ENCODE assay signal across 14 cellular contexts in the genomic region with DNA sequence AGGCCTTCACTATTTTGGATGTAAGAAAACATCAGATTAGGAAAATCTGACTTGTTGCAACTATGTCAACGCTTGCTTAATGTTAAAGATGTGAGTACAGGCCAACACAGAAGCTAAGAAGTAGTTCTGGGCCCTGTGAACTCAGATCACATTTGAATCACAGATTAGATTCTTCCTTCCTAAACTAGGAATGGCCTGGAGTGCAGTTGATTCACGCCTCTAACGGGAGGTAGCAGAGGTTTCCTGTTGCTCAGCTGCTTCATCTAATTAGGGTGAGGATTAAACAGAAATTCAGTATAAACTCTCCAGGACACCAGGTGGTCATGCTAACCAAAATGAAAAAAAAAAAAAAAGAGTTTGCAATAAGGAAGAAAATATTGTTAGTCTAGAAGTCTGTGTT.
"Had no signal": no experiment of that assay in that cellular context is flagged by ENCODE, and none has a peak within 500 bp of the region (broad histone marks: within the 10 kb centered on the region; RNA-seq: fewer than 3 reads in every experiment).

No MANE protein-coding gene starts in this region.

- H3K27ac ChIP-seq: sigmoid colon, spleen, suprapubic skin had no signal

- H3K36me3 ChIP-seq: sigmoid colon, spleen, suprapubic skin had no signal

- H3K27me3 ChIP-seq: sigmoid colon, spleen, suprapubic skin had no signal

- H3K4me1 Mint-ChIP-seq: activated naive CD4-positive, alpha-beta T cell treated with anti-CD3 and anti-CD28 coated beads, Interleukin-2, amount 10 ng/mL, durations not matched to agents 7 days and 5 days had no signal

- ATAC-seq: esophagus mucosa; left ventricle myocardium superior; natural killer cell treated with Interleukin-12 subunit alpha and Interleukin-12 subunit beta and Interleukin-15 and Interleukin-18, amount 100 ng/mL, for 72 hours had no signal

- H3K27ac Mint-ChIP-seq: activated naive CD4-positive, alpha-beta T cell treated with anti-CD3 and anti-CD28 coated beads, Interleukin-2, amount 10 ng/mL, durations not matched to agents 7 days and 5 days; natural killer cell treated with Interleukin-12 subunit alpha and Interleukin-12 subunit beta and Interleukin-15 and Interleukin-18, amount 100 ng/mL, for 72 hours; stimulated activated naive CD8-positive, alpha-beta T cell treated with anti-CD3 and anti-CD28 coated beads, Interleukin-15, Interleukin-2, amounts not matched to agents 100 ng/mL and 50 ng/mL, for 24 hours; type B pancreatic cell had no signal

- DNase-seq: activated CD4-positive, CD25-positive, alpha-beta regulatory T cell treated with anti-CD3 and anti-CD28 coated beads, Interleukin-2, amount 50 U/mL, for 72 hours; activated naive CD4-positive, alpha-beta T cell treated with anti-CD3 and anti-CD28 coated beads, Interleukin-2, amount 10 ng/mL, durations not matched to agents 7 days and 5 days; hippocampal formation; kidney glomerular epithelial cell; left ventricle myocardium superior; mesenchymal stem cell; sigmoid colon; spleen; T1000 had no signal

- H3K4me1 ChIP-seq: sigmoid colon, spleen, suprapubic skin had no signal

- H3K4me3 Mint-ChIP-seq: activated naive CD4-positive, alpha-beta T cell treated with anti-CD3 and anti-CD28 coated beads, Interleukin-2, amount 10 ng/mL, durations not matched to agents 7 days and 5 days; natural killer cell treated with Interleukin-12 subunit alpha and Interleukin-12 subunit beta and Interleukin-15 and Interleukin-18, amount 100 ng/mL, for 72 hours; stimulated activated naive CD8-positive, alpha-beta T cell treated with anti-CD3 and anti-CD28 coated beads, Interleukin-15, Interleukin-2, amounts not matched to agents 100 ng/mL and 50 ng/mL, for 24 hours; type B pancreatic cell had no signal

- H3K36me3 Mint-ChIP-seq: activated naive CD4-positive, alpha-beta T cell treated with anti-CD3 and anti-CD28 coated beads, Interleukin-2, amount 10 ng/mL, durations not matched to agents 7 days and 5 days; natural killer cell treated with Interleukin-12 subunit alpha and Interleukin-12 subunit beta and Interleukin-15 and Interleukin-18, amount 100 ng/mL, for 72 hours; type B pancreatic cell had no signal

- H3K27me3 Mint-ChIP-seq: activated naive CD4-positive, alpha-beta T cell treated with anti-CD3 and anti-CD28 coated beads, Interleukin-2, amount 10 ng/mL, durations not matched to agents 7 days and 5 days; natural killer cell treated with Interleukin-12 subunit alpha and Interleukin-12 subunit beta and Interleukin-15 and Interleukin-18, amount 100 ng/mL, for 72 hours; stimulated activated naive CD8-positive, alpha-beta T cell treated with anti-CD3 and anti-CD28 coated beads, Interleukin-15, Interleukin-2, amounts not matched to agents 100 ng/mL and 50 ng/mL, for 24 hours; type B pancreatic cell had no signal

- H3K4me3 ChIP-seq: sigmoid colon, spleen, suprapubic skin had no signal

- H3K9me3 ChIP-seq: sigmoid colon, suprapubic skin had no signal
